19 cellular contexts compared by ENCODE assay signal in the genomic region with DNA sequence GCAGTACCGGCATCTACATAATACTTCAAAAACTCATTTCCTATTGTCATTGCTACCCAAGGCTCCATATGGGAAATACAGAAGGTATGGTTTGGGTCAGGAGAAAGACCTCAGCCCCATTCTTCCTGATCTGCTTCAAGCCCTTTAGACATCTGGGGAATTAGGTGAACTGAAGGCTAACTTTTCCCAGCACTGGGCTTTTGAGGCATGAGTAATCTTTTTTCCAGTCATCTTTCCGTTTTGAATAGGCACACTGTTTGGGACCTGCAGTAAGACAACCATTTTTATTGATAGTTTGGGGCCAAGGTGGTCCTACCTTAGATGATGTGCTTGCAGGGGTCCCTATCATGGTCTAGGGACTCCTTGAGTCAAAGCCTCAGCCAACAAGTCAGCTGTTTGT.
DNase-seq lines count a peak whose midpoint lies in the region; FAIRE-seq and TF ChIP-seq lines count a peak whose summit lies in the region.
"Had no signal": no experiment of that assay in that cellular context is flagged by ENCODE, and none has a peak within 500 bp of the region (broad histone marks: within the 10 kb centered on the region; RNA-seq: fewer than 3 reads in every experiment).

No MANE protein-coding gene starts in this region.

- DNase-seq in DMS53 (lab: John Stamatoyannopoulos, UW) (peak; percentile 11), DMS53 treated with DMSO at 0.1 percent for 48 hours (lab: John Stamatoyannopoulos, UW; ENCODE audit: unreplicated experiment) (no peak), bronchial epithelial cell (ENCODE audit: low read depth) (peak; percentile 62), fibroblast of pulmonary artery (ENCODE audit: low read depth) (peak; percentile 31), mesenchymal stem cell (peak; percentile 25), COLO668 (lab: John Stamatoyannopoulos, UW; ENCODE audit: unreplicated experiment) (no peak)
- no peak for DNase-seq in stimulated activated CD4-positive, alpha-beta T cell treated with anti-CD3 and anti-CD28 coated beads, Interleukin-2, amount 100 ng/mL, for 24 hours
- no peak for DNase-seq in activated CD4-positive, alpha-beta T cell treated with anti-CD3 and anti-CD28 coated beads, Interleukin-2, amount 50 U/mL, for 48 hours
- DNase-seq: 8988T, GOT3, KG1, NCI-H1048, NCI-H1436 treated with DMSO at 0.1 percent for 48 hours, NCI-H2029, NCI-H526, Peyer's patch had no signal

- H3K4me2 ChIP-seq in mesenchymal stem cell (ENCODE audit: low read length, poor library complexity, severe bottlenecking) = no peak overlapping the region

- H2AFZ ChIP-seq in mesenchymal stem cell (ENCODE audit: low read depth, low read length) = no peak overlapping the region

- H3K18ac ChIP-seq in mesenchymal stem cell (ENCODE audit: low read depth in 1 of 2, low read length in 2 of 2) = peak overlapping the region in 1 of 2 experiments; percentile 1

- H3K9ac ChIP-seq in mesenchymal stem cell (ENCODE audit: low read length) = no peak overlapping the region

- H3K79me1 ChIP-seq in mesenchymal stem cell (replicated peaks; ENCODE audit: low read length, poor library complexity, severe bottlenecking) = no peaks in the 10 kb centered on the region

- no peak for FAIRE-seq in bronchial epithelial cell (lab: Jason Lieb, UNC)
- FAIRE-seq: GM12892, GM18507, HepG2 had no signal

- no peak overlapping the region for H2BK15ac ChIP-seq in mesenchymal stem cell (ENCODE audit: low read depth, poor library complexity, severe bottlenecking)

- H2BK5ac ChIP-seq in mesenchymal stem cell (ENCODE audit: low read depth, low read length, poor library complexity, severe bottlenecking) = no peak overlapping the region

- TF ChIP-seq CTCF in bronchial epithelial cell (IDR thresholded peaks at IDR 0.05; ENCODE audit: insufficient read depth, low read length, severe bottlenecking) (no peak), fibroblast of pulmonary artery (IDR thresholded peaks at IDR 0.05; ENCODE audit: low read length, missing control alignments) (no peak)

- no peak overlapping the region for H3K14ac ChIP-seq in mesenchymal stem cell (ENCODE audit: low read length in 2 of 2)

- peaks cover 9% of the 10 kb centered on the region for H3K9me3 ChIP-seq in mesenchymal stem cell (ENCODE audit: control insufficient read depth, low read length)
- H3K9me3 ChIP-seq: Peyer's patch had no signal

- H3K36me3 ChIP-seq in bronchial epithelial cell (ENCODE audit: control insufficient read depth, insufficient read depth, low read length) (no peaks in the 10 kb centered on the region), mesenchymal stem cell (ENCODE audit: control insufficient read depth in 1 of 2, insufficient read depth in 2 of 2, low read depth in 1 of 2, low read length in 2 of 2) (no peaks in the 10 kb centered on the region)
- H3K36me3 ChIP-seq: Peyer's patch had no signal

- H3K23ac ChIP-seq in mesenchymal stem cell (ENCODE audit: low read length in 2 of 2) = no peak overlapping the region

- H2BK12ac ChIP-seq in mesenchymal stem cell (ENCODE audit: low read length in 2 of 2) = no peak overlapping the region

- no peak overlapping the region for H3K27ac ChIP-seq in mesenchymal stem cell (ENCODE audit: low read length, poor library complexity, severe bottlenecking)
- H3K27ac ChIP-seq: Peyer's patch had no signal

- no peak overlapping the region for H3K4ac ChIP-seq in mesenchymal stem cell (ENCODE audit: low read depth in 1 of 2, low read length in 2 of 2)

- H3K4me3 ChIP-seq in bronchial epithelial cell (ENCODE audit: low read depth, low read length) = no peak overlapping the region
- H3K4me3 ChIP-seq in fibroblast of pulmonary artery (replicated peaks; ENCODE audit: low read depth, low read length) = no peak overlapping the region
- no peak overlapping the region for H3K4me3 ChIP-seq in mesenchymal stem cell (ENCODE audit: insufficient read depth in 1 of 2, low read depth in 1 of 2, low read length in 2 of 2)
- H3K4me3 ChIP-seq: Peyer's patch had no signal

- H4K91ac ChIP-seq in mesenchymal stem cell (ENCODE audit: low read length) = no peak overlapping the region

- H2AK5ac ChIP-seq in mesenchymal stem cell (ENCODE audit: low read length, severe bottlenecking) = no peak overlapping the region

- H4K8ac ChIP-seq in mesenchymal stem cell (ENCODE audit: low read length) = no peak overlapping the region

- no peaks in the 10 kb centered on the region for H3K27me3 ChIP-seq in bronchial epithelial cell (ENCODE audit: control insufficient read depth, insufficient read depth, low read length)
- no peaks in the 10 kb centered on the region for H3K27me3 ChIP-seq in mesenchymal stem cell (ENCODE audit: control insufficient read depth in 1 of 2, insufficient read depth in 1 of 2, low read length in 2 of 2)
- H3K27me3 ChIP-seq: Peyer's patch had no signal

- WGBS in mesenchymal stem cell = 67% methylated on average over 1 of the region's 2 CpGs

- no peaks in the 10 kb centered on the region for H3K4me1 ChIP-seq in mesenchymal stem cell (ENCODE audit: control insufficient read depth, insufficient read depth, low read depth, low read length)
- H3K4me1 ChIP-seq: Peyer's patch had no signal

- no peak overlapping the region for H2BK120ac ChIP-seq in mesenchymal stem cell (ENCODE audit: low read depth, low read length)

Comparison
In these comparisons a context has a peak if more than half of its experiments do, and no peak if none do; other contexts are left out.
1. DNase-seq: peak in DMS53 (single experiment), bronchial epithelial cell (single experiment), fibroblast of pulmonary artery (single experiment) and mesenchymal stem cell (single experiment); none in DMS53 treated with DMSO at 0.1 percent for 48 hours (single experiment), COLO668 (single experiment), stimulated activated CD4-positive, alpha-beta T cell treated with anti-CD3 and anti-CD28 coated beads, Interleukin-2, amount 100 ng/mL, for 24 hours (0 of 2) and activated CD4-positive, alpha-beta T cell treated with anti-CD3 and anti-CD28 coated beads, Interleukin-2, amount 50 U/mL, for 48 hours (0 of 2).